2 cellular contexts compared by ENCODE assay signal in the genomic region with DNA sequence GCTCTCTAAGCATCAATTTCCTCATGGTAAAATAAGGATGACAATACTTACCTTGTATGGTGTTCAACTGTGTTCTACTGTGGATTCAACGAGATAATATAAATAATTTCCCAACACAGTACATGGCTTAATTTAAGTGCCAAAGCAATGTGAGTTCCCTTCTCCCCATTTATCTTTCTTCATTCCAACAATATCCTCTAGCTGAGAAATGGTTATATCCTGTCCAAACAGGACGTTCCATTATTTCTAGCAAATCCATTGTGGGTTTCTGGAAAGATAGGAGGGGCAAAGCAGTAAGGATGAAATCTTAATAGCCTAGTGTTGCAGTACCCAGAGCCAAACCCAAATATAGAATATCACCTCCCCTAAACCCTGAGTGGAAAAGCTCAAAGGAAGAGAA.
TF ChIP-seq lines count a peak whose summit lies in the region.

No MANE protein-coding gene starts in this region.

TF ChIP-seq in IMR-90, 13 proteins besides CTCF, POLR2A, EP300 and RAD21 (continued from another document):
- no peak for TF ChIP-seq NFE2L2 (IDR thresholded peaks at IDR 0.05; ENCODE audit: low read depth, low read length)
- TF ChIP-seq SMC3 (IDR thresholded peaks at IDR 0.05; ENCODE audit: low read depth, low read length): no peak
- TF ChIP-seq, protein P1, sequence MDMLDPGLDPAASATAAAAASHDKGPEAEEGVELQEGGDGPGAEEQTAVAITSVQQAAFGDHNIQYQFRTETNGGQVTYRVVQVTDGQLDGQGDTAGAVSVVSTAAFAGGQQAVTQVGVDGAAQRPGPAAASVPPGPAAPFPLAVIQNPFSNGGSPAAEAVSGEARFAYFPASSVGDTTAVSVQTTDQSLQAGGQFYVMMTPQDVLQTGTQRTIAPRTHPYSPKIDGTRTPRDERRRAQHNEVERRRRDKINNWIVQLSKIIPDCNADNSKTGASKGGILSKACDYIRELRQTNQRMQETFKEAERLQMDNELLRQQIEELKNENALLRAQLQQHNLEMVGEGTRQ (IDR thresholded peaks at IDR 0.05; ENCODE audit: low read depth, low read length): no peak

TF ChIP-seq in liver, 16 proteins besides CTCF, POLR2A, EP300 and RAD21 (continued from another document):
- TF ChIP-seq, protein P2, sequence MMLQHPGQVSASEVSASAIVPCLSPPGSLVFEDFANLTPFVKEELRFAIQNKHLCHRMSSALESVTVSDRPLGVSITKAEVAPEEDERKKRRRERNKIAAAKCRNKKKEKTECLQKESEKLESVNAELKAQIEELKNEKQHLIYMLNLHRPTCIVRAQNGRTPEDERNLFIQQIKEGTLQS (IDR thresholded peaks at IDR 0.05): no peak
